In the genomic region with DNA sequence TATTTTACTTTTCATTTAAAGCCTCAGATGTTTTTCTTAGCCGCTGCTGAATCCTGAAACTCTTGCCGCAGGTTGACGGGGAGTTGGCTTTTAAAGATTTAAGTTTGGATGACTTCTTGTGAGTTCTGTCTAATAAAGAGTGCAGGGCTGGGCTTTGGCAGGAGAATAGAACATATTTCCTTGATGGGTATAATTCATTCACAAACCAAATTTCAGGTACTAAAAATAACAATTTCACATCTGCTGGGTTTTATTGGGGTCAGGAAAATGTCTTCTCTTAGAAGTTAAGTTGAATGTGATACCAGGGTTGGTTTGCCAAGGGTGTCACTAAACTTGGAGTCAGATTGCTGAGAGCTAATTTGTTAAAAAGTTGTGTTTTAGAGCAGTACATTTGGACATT, we compare ENCODE assay signal across 9 cellular contexts. TPM values are rescaled to one million over a fixed set of nuclear protein-coding genes. Genes with fewer than 3 reads are reported as not detected.
DNase-seq lines count a peak whose midpoint lies in the region; ATAC-seq and TF ChIP-seq lines count a peak whose summit lies in the region.
"Had no signal": no experiment of that assay in that cellular context is flagged by ENCODE, and none has a peak within 500 bp of the region (broad histone marks: within the 10 kb centered on the region; RNA-seq: fewer than 3 reads in every experiment).

No MANE protein-coding gene starts in this region.

- no peaks in the 10 kb centered on the region for H3K27me3 ChIP-seq in left ventricle myocardium inferior (ENCODE audit: low read depth)
- H3K27me3 ChIP-seq in naive thymus-derived CD4-positive, alpha-beta T cell (ENCODE audit: control insufficient read depth in 2 of 2, insufficient read depth in 2 of 2, low read length in 2 of 2), result no peaks in the 10 kb centered on the region
- H3K27me3 ChIP-seq in uterus, result no peaks in the 10 kb centered on the region

- peak overlapping the region; percentile 4 for H3K4me3 Mint-ChIP-seq in activated naive CD8-positive, alpha-beta T cell treated with anti-CD3 and anti-CD28 coated beads, Interleukin-2, amount 50 U/mL, for 24 hours
- peak overlapping the region in 9 of 10 donors; percentile 31 to 83 (median 70) for H3K4me3 Mint-ChIP-seq in naive thymus-derived CD4-positive, alpha-beta T cell

- H3K27me3 Mint-ChIP-seq in activated naive CD8-positive, alpha-beta T cell treated with anti-CD3 and anti-CD28 coated beads, Interleukin-2, amount 50 U/mL, for 24 hours, result no peaks in the 10 kb centered on the region
- H3K27me3 Mint-ChIP-seq in naive thymus-derived CD4-positive, alpha-beta T cell, result no peaks in the 10 kb centered on the region

- H3K36me3 Mint-ChIP-seq in activated naive CD8-positive, alpha-beta T cell treated with anti-CD3 and anti-CD28 coated beads, Interleukin-2, amount 50 U/mL, for 24 hours (ENCODE audit: low read depth), result peaks cover 24% of the 10 kb centered on the region
- H3K36me3 Mint-ChIP-seq in naive thymus-derived CD4-positive, alpha-beta T cell, result peaks cover 0 to 25% (median 13%) of the 10 kb centered on the region in 5 donors

- CTCF ChIA-PET in naive thymus-derived CD4-positive, alpha-beta T cell (lab: Charles Lee), result no interaction called here

- DNase-seq in left ventricle myocardium inferior (no peak), Right ventricle myocardium inferior (ENCODE audit: missing footprints) (no peak), uterus (peak; percentile 20 to 51), NOMO-1 treated with DMSO at 0.1 percent for 48 hours (lab: John Stamatoyannopoulos, UW; ENCODE audit: unreplicated experiment) (no peak), mucosa of descending colon (no peak)
- no peak for DNase-seq in activated naive CD8-positive, alpha-beta T cell treated with anti-CD3 and anti-CD28 coated beads, Interleukin-2, amount 50 U/mL, for 24 hours
- DNase-seq in naive thymus-derived CD4-positive, alpha-beta T cell, result no peak
- DNase-seq: cortex of kidney had no signal

- TF ChIP-seq CTCF in left ventricle myocardium inferior (IDR thresholded peaks at IDR 0.05; ENCODE audit: borderline replicate concordance), result no peak
- no peak for TF ChIP-seq CTCF in uterus (IDR thresholded peaks at IDR 0.05)
- TF ChIP-seq CTCF in mucosa of descending colon (IDR thresholded peaks at IDR 0.05), result no peak

- H3K9me3 ChIP-seq in left ventricle myocardium inferior (replicated peaks) (no peaks in the 10 kb centered on the region), uterus (no peaks in the 10 kb centered on the region), mucosa of descending colon (no peaks in the 10 kb centered on the region)
- H3K9me3 ChIP-seq in naive thymus-derived CD4-positive, alpha-beta T cell (ENCODE audit: control insufficient read depth in 2 of 3, low read length in 3 of 3), result no peaks in the 10 kb centered on the region

- intact Hi-C loops in left ventricle myocardium inferior (cut with micrococcal nuclease) (no loop called here), Right ventricle myocardium inferior (cut with DNase I) (no loop called here), uterus (cut with DNase I; ENCODE audit: low total_unique reads) (no loop called here), mucosa of descending colon (cut with DNase I, micrococcal nuclease) (no loop called here)
- intact Hi-C loops in naive thymus-derived CD4-positive, alpha-beta T cell (cut with micrococcal nuclease), result no loop called here

- H3K36me3 ChIP-seq in left ventricle myocardium inferior (peaks cover 35% of the 10 kb centered on the region), uterus (no peaks in the 10 kb centered on the region), mucosa of descending colon (ENCODE audit: low read depth) (no peaks in the 10 kb centered on the region)
- peaks cover 0 to 9% (median 0%) of the 10 kb centered on the region in 3 experiments for H3K36me3 ChIP-seq in naive thymus-derived CD4-positive, alpha-beta T cell (ENCODE audit: control insufficient read depth in 2 of 3, insufficient read depth in 3 of 3, low read length in 3 of 3)

- peaks cover 73% of the 10 kb centered on the region for H3K4me1 ChIP-seq in left ventricle myocardium inferior
- H3K4me1 ChIP-seq in naive thymus-derived CD4-positive, alpha-beta T cell (ENCODE audit: control insufficient read depth in 2 of 2, insufficient read depth in 2 of 2, low read length in 2 of 2), result peaks cover 12 to 38% of the 10 kb centered on the region in 2 donors
- peaks cover 0 to 9% of the 10 kb centered on the region in 2 donors for H3K4me1 ChIP-seq in uterus
- H3K4me1 ChIP-seq in mucosa of descending colon (ENCODE audit: low read depth), result peaks cover 36% of the 10 kb centered on the region

- H3K27ac ChIP-seq in left ventricle myocardium inferior (replicated peaks), result peak overlapping the region; percentile 56
- no peak overlapping the region for H3K27ac ChIP-seq in naive thymus-derived CD4-positive, alpha-beta T cell (ENCODE audit: low read depth, low read length)
- H3K27ac ChIP-seq in uterus, result peak overlapping the region; percentile 78 to 85

- no peaks in the 10 kb centered on the region for H3K9me3 Mint-ChIP-seq in activated naive CD8-positive, alpha-beta T cell treated with anti-CD3 and anti-CD28 coated beads, Interleukin-2, amount 50 U/mL, for 24 hours
- H3K9me3 Mint-ChIP-seq in naive thymus-derived CD4-positive, alpha-beta T cell, result no peaks in the 10 kb centered on the region

- POLR2A ChIA-PET in naive thymus-derived CD4-positive, alpha-beta T cell (lab: Charles Lee), result no interaction called here

- no peak for TF ChIP-seq POLR2A in uterus (IDR thresholded peaks at IDR 0.05)

- peaks cover 59% of the 10 kb centered on the region for H3K4me1 Mint-ChIP-seq in activated naive CD8-positive, alpha-beta T cell treated with anti-CD3 and anti-CD28 coated beads, Interleukin-2, amount 50 U/mL, for 24 hours
- peaks cover 37 to 61% (median 56%) of the 10 kb centered on the region in 7 donors for H3K4me1 Mint-ChIP-seq in naive thymus-derived CD4-positive, alpha-beta T cell

- ATAC-seq in Right ventricle myocardium inferior, result no peak
- ATAC-seq in activated naive CD8-positive, alpha-beta T cell treated with anti-CD3 and anti-CD28 coated beads, Interleukin-2, amount 50 U/mL, for 24 hours, result no peak
- no peak for ATAC-seq in naive thymus-derived CD4-positive, alpha-beta T cell
- ATAC-seq in HG02588 (IDR thresholded peaks at IDR 0.05; ENCODE audit: unreplicated experiment), result no peak
- ATAC-seq in mucosa of descending colon, result no peak

- no peak overlapping the region for H3K27ac Mint-ChIP-seq in activated naive CD8-positive, alpha-beta T cell treated with anti-CD3 and anti-CD28 coated beads, Interleukin-2, amount 50 U/mL, for 24 hours
- peak overlapping the region in 7 of 9 donors; percentile 0 to 71 (median 10) for H3K27ac Mint-ChIP-seq in naive thymus-derived CD4-positive, alpha-beta T cell

- H3K4me3 ChIP-seq in left ventricle myocardium inferior (peak overlapping the region; percentile 2), uterus (peak overlapping the region; percentile 13 to 14), mucosa of descending colon (no peak overlapping the region)
- H3K4me3 ChIP-seq in naive thymus-derived CD4-positive, alpha-beta T cell (ENCODE audit: low read length), result no peak overlapping the region

RNA-seq across cellular contexts. Expression of a gene that starts 9.7 kb away (rescaled TPM):
- 27.4 TPM for total RNA-seq in left ventricle myocardium inferior
- total RNA-seq in Right ventricle myocardium inferior, result 31.3 TPM
- total RNA-seq in naive thymus-derived CD4-positive, alpha-beta T cell, result 100 to 1,000 TPM in 2 of 5 experiments, 10 to 100 TPM in 3; 62.7 to 103 (median 79.6) TPM
- polyA plus RNA-seq in naive thymus-derived CD4-positive, alpha-beta T cell, result 10 to 100 TPM; 10.2 to 13.6 TPM
- 100 to 1,000 TPM in 2 of 4 donors, 10 to 100 TPM in 2; 58.8 to 127 (median 90.7) TPM for total RNA-seq in uterus
- 100 to 1,000 TPM in 2 of 3 donors, 10 to 100 TPM in 1; 96.1 to 111 (median 105) TPM for total RNA-seq in mucosa of descending colon

RNA-seq across cellular contexts. Expression of a gene that starts 34.0 kb away (rescaled TPM):
- total RNA-seq in left ventricle myocardium inferior, result 0.36 TPM
- total RNA-seq in Right ventricle myocardium inferior, result not detected
- not detected for total RNA-seq in naive thymus-derived CD4-positive, alpha-beta T cell
- polyA plus RNA-seq in naive thymus-derived CD4-positive, alpha-beta T cell, result not detected
- total RNA-seq in uterus, result 10 to 100 TPM in 1 of 4 donors, under 1 TPM in 1, not detected in 2; 0.52 to 12.4 TPM
- total RNA-seq in mucosa of descending colon, result under 1 TPM in 1 of 3 donors, not detected in 2; 0.16 TPM

RNA-seq across cellular contexts. Expression of a gene that starts 51.8 kb away (rescaled TPM):
- total RNA-seq in left ventricle myocardium inferior (53.1 TPM), Right ventricle myocardium inferior (59.4 TPM), uterus (10 to 100 TPM in 3 of 4 donors, 1 to 10 TPM in 1; 2.6 to 88.2 (median 20.1) TPM), mucosa of descending colon (100 to 1,000 TPM; 283 to 581 (median 528) TPM)
- total RNA-seq in naive thymus-derived CD4-positive, alpha-beta T cell, result 100 to 1,000 TPM; 147 to 215 (median 201) TPM
- 100 to 1,000 TPM; 493 to 529 TPM for polyA plus RNA-seq in naive thymus-derived CD4-positive, alpha-beta T cell

RNA-seq across cellular contexts. Expression of a gene that starts 53.5 kb away (rescaled TPM):
- total RNA-seq in left ventricle myocardium inferior (not detected), Right ventricle myocardium inferior (not detected), uterus (under 1 TPM in 2 of 4 donors, not detected in 2; 0.34 to 0.62 TPM), mucosa of descending colon (not detected)
- total RNA-seq in naive thymus-derived CD4-positive, alpha-beta T cell, result not detected
- polyA plus RNA-seq in naive thymus-derived CD4-positive, alpha-beta T cell, result under 1 TPM; 0.13 to 0.18 TPM

Comparison
In these comparisons a context has a peak if more than half of its experiments do, and no peak if none do; other contexts are left out.
1. DNase-seq: peak in uterus (2 of 2); none in left ventricle myocardium inferior (single experiment), Right ventricle myocardium inferior (single experiment), activated naive CD8-positive, alpha-beta T cell treated with anti-CD3 and anti-CD28 coated beads, Interleukin-2, amount 50 U/mL, for 24 hours (single experiment), naive thymus-derived CD4-positive, alpha-beta T cell (0 of 9), NOMO-1 treated with DMSO at 0.1 percent for 48 hours (single experiment) and mucosa of descending colon (0 of 3).
2. H3K4me3 ChIP-seq: peak in left ventricle myocardium inferior (single experiment) and uterus (2 of 2); none in naive thymus-derived CD4-positive, alpha-beta T cell (single experiment) and mucosa of descending colon (single experiment).